In genomic region chr2:104872866-104873688, GRCh38 we compare ENCODE assay signal across 8 cellular contexts. TPM values are rescaled to one million over a fixed set of nuclear protein-coding genes. Genes with fewer than 3 reads are reported as not detected.
A peak's percentile ranks its signal among the peaks of the same experiment; 100 is the strongest.
DNase-seq lines count a peak whose midpoint lies in the region; ATAC-seq and TF ChIP-seq lines count a peak whose summit lies in the region.

No MANE protein-coding gene starts in this region.

- ATAC-seq in GM18502 (IDR thresholded peaks at IDR 0.05; ENCODE audit: poor library complexity, unreplicated experiment) = peak; percentile 90
- peak; percentile 94 for ATAC-seq in HG03025 (IDR thresholded peaks at IDR 0.05; ENCODE audit: low FRiP score, unreplicated experiment)

- intact Hi-C loops in prostate gland (cut with DNase I) = no loop called here

- H3K9me2 ChIP-seq in hepatocyte (replicated peaks; ENCODE audit: insufficient read depth) = no peaks in the 10 kb centered on the region

- no peak overlapping the region; the same call in 1 of the 2 replicates for H3K27ac ChIP-seq in BLaER1
- no peak overlapping the region for H3K27ac ChIP-seq in hepatocyte
- H3K27ac ChIP-seq in prostate gland = no peak overlapping the region

- H3K36me3 ChIP-seq in BLaER1 (no peaks in the 10 kb centered on the region), hepatocyte (replicated peaks; ENCODE audit: insufficient read depth, low read depth) (no peaks in the 10 kb centered on the region), prostate gland (no peaks in the 10 kb centered on the region)

- TF ChIP-seq CTCF in hepatocyte (IDR thresholded peaks at IDR 0.05; ENCODE audit: poor library complexity) (peak; percentile 72), prostate gland (IDR thresholded peaks at IDR 0.05) (peak in 2 of 4 experiments; percentile 45 to 48)

- H2AFZ ChIP-seq in hepatocyte = peak overlapping the region; percentile 87

- peak overlapping the region; percentile 79 for H3K4me3 ChIP-seq in BLaER1
- H3K4me3 ChIP-seq in hepatocyte = peak overlapping the region; percentile 89
- peak overlapping the region; percentile 36 to 48 for H3K4me3 ChIP-seq in prostate gland

- H3K79me2 ChIP-seq in hepatocyte = no peaks in the 10 kb centered on the region

- H3K9ac ChIP-seq in BLaER1 = peak overlapping the region; percentile 76

- H3K4me1 ChIP-seq in BLaER1 (peaks cover 18% of the 10 kb centered on the region), hepatocyte (ENCODE audit: insufficient read depth) (peaks cover 15% of the 10 kb centered on the region), prostate gland (replicated peaks) (peaks cover 5% of the 10 kb centered on the region)

- H3K27me3 ChIP-seq in BLaER1 (peaks cover 63% of the 10 kb centered on the region), hepatocyte (peaks cover 93% of the 10 kb centered on the region), prostate gland (replicated peaks; ENCODE audit: insufficient read depth) (peaks cover 12% of the 10 kb centered on the region)

- WGBS in hepatocyte (ENCODE audit: low lambda C conversion rate, missing lambda C conversion rate) = 2% methylated on average over 63 of the region's 63 CpGs
- WGBS in prostate gland = 1% methylated on average over 62 of the region's 63 CpGs

- peaks cover 48% of the 10 kb centered on the region for H4K20me1 ChIP-seq in BLaER1
- H4K20me1 ChIP-seq in hepatocyte (ENCODE audit: insufficient read depth, poor library complexity, severe bottlenecking) = no peaks in the 10 kb centered on the region

- DNase-seq in NCI-H345 (lab: John Stamatoyannopoulos, UW) (peak; percentile 85), amygdala (lab: John Stamatoyannopoulos, UW) (peak in 54 of 56 donors; percentile 32 to 93 (median 84)), hepatocyte (ENCODE audit: low spot score) (peak; percentile 83), prostate gland (ENCODE audit: low spot score) (peak; percentile 56), DMS114 treated with DMSO at 0.1 percent for 48 hours (lab: John Stamatoyannopoulos, UW; ENCODE audit: unreplicated experiment) (no peak)

- H3K9me3 ChIP-seq in BLaER1 (no peaks in the 10 kb centered on the region), hepatocyte (ENCODE audit: low read depth) (no peaks in the 10 kb centered on the region), prostate gland (no peaks in the 10 kb centered on the region)

- no peak for TF ChIP-seq POLR2A in prostate gland (IDR thresholded peaks at IDR 0.05)

- H3K4me2 ChIP-seq in BLaER1 = peak overlapping the region; percentile 94
- H3K4me2 ChIP-seq in hepatocyte = peak overlapping the region; percentile 97

RNA-seq across cellular contexts. Expression of gene POU3F3, which starts 19.2 kb away (rescaled TPM):
- total RNA-seq in hepatocyte (not detected in 2 replicates), prostate gland (1 to 10 TPM in 1 of 2 donors, not detected in 1; 2.2 TPM)
- polyA plus RNA-seq in hepatocyte = not detected in 2 replicates
